Comparison of ENCODE assay signal across 8 cellular contexts in genomic region chr20:11716239-11716944, GRCh38.
DNase-seq lines count a peak whose midpoint lies in the region; ATAC-seq, FAIRE-seq and TF ChIP-seq lines count a peak whose summit lies in the region.

No MANE protein-coding gene starts in this region.

- FAIRE-seq in pancreas (lab: Jason Lieb, UNC) = no peak
- FAIRE-seq in GM12891 (lab: Jason Lieb, UNC) = no peak

- H3K4me3 Mint-ChIP-seq in chondrocyte (ENCODE audit: unreplicated experiment) (no peak overlapping the region), T-helper 17 cell (no peak overlapping the region)

- no peaks in the 10 kb centered on the region for H3K36me3 ChIP-seq in pancreas

- ATAC-seq in GM18870 (IDR thresholded peaks at IDR 0.05; ENCODE audit: unreplicated experiment) (peak; percentile 47), pancreas (peak in 3 of 4 donors; percentile 41 to 66 (median 46)), T-helper 17 cell (no peak)

- peak; percentile 78 for DNase-seq in NCI-H226
- DNase-seq in chondrocyte (ENCODE audit: low spot score) = no peak
- peak in 1 of 6 donors; percentile 9 for DNase-seq in pancreas
- no peak for DNase-seq in NCI-H2081 treated with DMSO at 0.1 percent for 48 hours (lab: John Stamatoyannopoulos, UW)
- DNase-seq in GM12891 (ENCODE audit: insufficient read length, low spot score) = no peak
- no peak for DNase-seq in activated CD8-positive, alpha-beta memory T cell treated with anti-CD3 and anti-CD28 coated beads, Interleukin-2, amount 50 U/mL, for 48 hours
- DNase-seq in T-helper 17 cell = no peak

- H3K4me1 ChIP-seq in pancreas = no peaks in the 10 kb centered on the region

- TF ChIP-seq POLR2A in GM12891 (IDR thresholded peaks at IDR 0.05; ENCODE audit: low read depth, low read length) = no peak

- H3K4me3 ChIP-seq in pancreas = no peak overlapping the region

- H3K9me3 ChIP-seq in pancreas (no peaks in the 10 kb centered on the region), T-helper 17 cell (ENCODE audit: control insufficient read depth, low read length, poor library complexity, severe bottlenecking) (no peaks in the 10 kb centered on the region)

- 51 to 57% methylated on average over 4 of the region's 4 CpGs for WGBS in pancreas, 2 donors

- intact Hi-C loops in pancreas (cut with DNase I) = no loop called here

- peaks cover 32% of the 10 kb centered on the region for H3K4me1 Mint-ChIP-seq in chondrocyte (ENCODE audit: low read depth)
- no peaks in the 10 kb centered on the region for H3K4me1 Mint-ChIP-seq in T-helper 17 cell

- H3K36me3 Mint-ChIP-seq in chondrocyte (ENCODE audit: low read depth) = no peaks in the 10 kb centered on the region
- no peaks in the 10 kb centered on the region for H3K36me3 Mint-ChIP-seq in T-helper 17 cell (ENCODE audit: low read depth)

- peak overlapping the region; percentile 86 for H3K27ac Mint-ChIP-seq in chondrocyte (ENCODE audit: unreplicated experiment)
- no peak overlapping the region for H3K27ac Mint-ChIP-seq in T-helper 17 cell

- H3K27me3 Mint-ChIP-seq in chondrocyte (ENCODE audit: low read depth) (no peaks in the 10 kb centered on the region), T-helper 17 cell (no peaks in the 10 kb centered on the region)

- TF ChIP-seq CTCF in chondrocyte (IDR thresholded peaks at IDR 0.05) = peak; percentile 80
- peak in 1 of 4 donors; percentile 6 for TF ChIP-seq CTCF in pancreas (IDR thresholded peaks at IDR 0.05)

- H3K27ac ChIP-seq in pancreas = no peak overlapping the region

- no peaks in the 10 kb centered on the region for H3K9me3 Mint-ChIP-seq in chondrocyte (ENCODE audit: low read depth)

- H3K27me3 ChIP-seq in pancreas = no peaks in the 10 kb centered on the region

TF ChIP-seq in GM12891, 5 proteins besides CTCF, POLR2A, EP300 and RAD21:
- TF ChIP-seq SPI1 (IDR thresholded peaks at IDR 0.05; ENCODE audit: low read depth, low read length) = no peak
- no peak for TF ChIP-seq POU2F2 (IDR thresholded peaks at IDR 0.05; ENCODE audit: low read depth, low read length)
- no peak for TF ChIP-seq POLR2AphosphoS5 (IDR thresholded peaks at IDR 0.05; ENCODE audit: low read depth, low read length)
- no peak for TF ChIP-seq TAF1 (IDR thresholded peaks at IDR 0.05; ENCODE audit: low read depth, low read length)
- TF ChIP-seq PAX5 (IDR thresholded peaks at IDR 0.05; ENCODE audit: insufficient read depth, low read length, severe bottlenecking) = no peak
